ENCODE assay signal across 8 cellular contexts in the genomic region with DNA sequence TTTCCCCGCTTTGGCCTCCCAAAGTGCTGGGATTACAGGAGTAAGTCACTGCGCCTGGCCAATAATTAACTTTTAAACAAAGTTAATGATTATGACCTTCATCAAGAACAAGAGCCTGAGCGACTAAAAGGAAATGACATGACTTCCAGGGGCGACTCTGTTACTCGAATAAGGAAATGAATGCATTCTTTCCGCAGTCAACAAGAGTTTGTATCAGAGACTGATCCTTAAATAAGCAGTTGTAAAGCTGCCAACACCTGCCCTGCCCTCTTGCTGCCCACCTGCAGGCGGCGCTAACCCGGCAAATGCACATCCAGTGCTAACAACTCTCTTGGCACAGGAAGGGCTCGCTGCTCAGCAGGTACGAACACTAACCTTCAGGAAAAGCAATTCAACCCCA. TPM values are rescaled to one million over a fixed set of nuclear protein-coding genes. Genes with fewer than 3 reads are reported as not detected.
DNase-seq lines count a peak whose midpoint lies in the region; ATAC-seq and TF ChIP-seq lines count a peak whose summit lies in the region.
"Had no signal": no experiment of that assay in that cellular context is flagged by ENCODE, and none has a peak within 500 bp of the region (broad histone marks: within the 10 kb centered on the region; RNA-seq: fewer than 3 reads in every experiment).

No MANE protein-coding gene starts in this region.

- TF ChIP-seq CTCF in GM12864 (IDR thresholded peaks at IDR 0.05; ENCODE audit: low read depth, low read length, missing control alignments), result peak; percentile 31
- TF ChIP-seq CTCF in OCI-LY7 (conservative IDR thresholded peaks at IDR 0.05; ENCODE audit: low read length), result peak; percentile 56
- TF ChIP-seq CTCF in foreskin keratinocyte (conservative IDR thresholded peaks at IDR 0.05), result peak; percentile 79

- no peaks in the 10 kb centered on the region for H3K79me2 ChIP-seq in OCI-LY7 (ENCODE audit: insufficient read depth, low read depth, low read length)

- H3K9me2 ChIP-seq in OCI-LY7 (ENCODE audit: insufficient read depth, low read length), result no peaks in the 10 kb centered on the region

- no peak overlapping the region for H3K4me3 ChIP-seq in GM12864 (ENCODE audit: low read depth, low read length)
- no peak overlapping the region for H3K4me3 ChIP-seq in OCI-LY7 (ENCODE audit: low read depth, low read length, poor library complexity, severe bottlenecking)

- peaks cover 7% of the 10 kb centered on the region; the same call in 1 of the 2 replicates for H4K20me1 ChIP-seq in OCI-LY7 (ENCODE audit: insufficient read depth, low read length)

- intact Hi-C loops in OCI-LY7 (cut with micrococcal nuclease; ENCODE audit: unreplicated experiment), result no loop called here
- intact Hi-C loops in posterior vena cava (cut with DNase I), result no loop called here

- no peaks in the 10 kb centered on the region for H3K9me3 ChIP-seq in OCI-LY7 (ENCODE audit: low read length)

- no peaks in the 10 kb centered on the region for H3K4me1 ChIP-seq in OCI-LY7 (ENCODE audit: insufficient read depth, low read length, poor library complexity, severe bottlenecking)
- H3K4me1 ChIP-seq in foreskin keratinocyte, result peaks cover 6% of the 10 kb centered on the region

- BruUV-seq in OCI-LY7 (replicated peaks; lab: Mats Ljungman, UMichigan), result TSS peak; percentile 19

- no peaks in the 10 kb centered on the region for H3K27me3 ChIP-seq in foreskin keratinocyte

- POLR2A ChIA-PET in OCI-LY7 (lab: Charles Lee), result no interaction called here

- ATAC-seq in foreskin keratinocyte (peak; percentile 35), HG03460 (IDR thresholded peaks at IDR 0.05; ENCODE audit: unreplicated experiment) (no peak), GM18868 (IDR thresholded peaks at IDR 0.05; ENCODE audit: unreplicated experiment) (no peak)
- ATAC-seq: sciatic nerve had no signal

- no peak overlapping the region for H3K27ac ChIP-seq in OCI-LY7 (ENCODE audit: low read depth, low read length, poor library complexity, severe bottlenecking)
- H3K27ac ChIP-seq in foreskin keratinocyte, result peak overlapping the region; percentile 83

- CTCF ChIA-PET in OCI-LY7 (lab: Charles Lee; ENCODE audit: unreplicated experiment), result no interaction called here

- H3K4me2 ChIP-seq in OCI-LY7 (ENCODE audit: low read length), result no peak overlapping the region

- H3K36me3 ChIP-seq in OCI-LY7 (ENCODE audit: insufficient read depth, low read length), result peaks cover 99% of the 10 kb centered on the region

- no peak for DNase-seq in GM12864 (ENCODE audit: low read depth)
- no peak for DNase-seq in OCI-LY7 (ENCODE audit: low spot score)
- no peak for DNase-seq in foreskin keratinocyte
- DNase-seq in posterior vena cava (ENCODE audit: low spot score), result peak; percentile 81
- no peak for DNase-seq in central memory CD4-positive, alpha-beta T cell

- H2AFZ ChIP-seq in OCI-LY7 (ENCODE audit: low read length), result no peak overlapping the region

RNA-seq across cellular contexts. Expression of gene WDR1, which starts 27.3 kb away (rescaled TPM):
- total RNA-seq in OCI-LY7 (2014; rRNA removed; shearing (Covaris generic)), result 77.6 and 85.0 TPM in 2 replicates
- total RNA-seq in OCI-LY7 (2022) (134 and 152 TPM in 2 replicates), foreskin keratinocyte (383 and 394 TPM in 2 replicates), posterior vena cava (100 to 1,000 TPM; 575 to 698 TPM)
- 293 and 310 TPM in 2 replicates for polyA plus RNA-seq in foreskin keratinocyte
